ENCODE assay signal across 18 cellular contexts in the genomic region with DNA sequence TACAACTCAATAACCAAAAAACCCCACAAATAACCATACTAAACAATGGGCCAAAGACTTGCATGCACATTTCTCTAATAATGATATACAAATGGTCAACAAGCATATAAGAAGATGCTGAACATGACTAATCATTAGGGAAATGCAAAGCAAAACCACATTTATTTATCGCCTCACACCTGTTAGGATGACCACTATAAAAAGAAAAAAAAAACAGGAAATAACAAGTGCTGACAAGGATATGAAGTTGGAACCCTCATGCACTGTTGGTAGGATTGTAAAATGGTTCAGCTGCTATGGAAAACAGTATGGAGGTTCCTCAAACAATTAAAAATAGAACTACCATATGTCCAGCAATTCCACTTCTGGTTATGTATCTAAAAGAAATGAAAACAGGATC.
"Had no signal": no experiment of that assay in that cellular context is flagged by ENCODE, and none has a peak within 500 bp of the region (broad histone marks: within the 10 kb centered on the region; RNA-seq: fewer than 3 reads in every experiment).

No MANE protein-coding gene starts in this region.

- H3K27ac ChIP-seq: coronary artery, left lung, right atrium auricular region, skin epidermis, tibial nerve, vagina, WERI-Rb-1 had no signal

- DNase-seq: activated CD4-positive, alpha-beta T cell treated with anti-CD3 and anti-CD28 coated beads, Interleukin-2, amount 50 U/mL, for 48 hours; activated CD8-positive, alpha-beta memory T cell treated with anti-CD3 and anti-CD28 coated beads, Interleukin-2, amount 10 ng/mL, durations not matched to agents 7 days and 5 days; activated effector memory CD4-positive, alpha-beta T cell treated with anti-CD3 and anti-CD28 coated beads, Interleukin-2, amount 50 U/mL, for 16 hours; activated T-cell treated with anti-CD3 and anti-CD28 coated beads, Interleukin-2, amount 50 U/mL, for 4 hours; central memory CD4-positive, alpha-beta T cell; effector CD4-positive, alpha-beta T cell; foreskin fibroblast; hippocampal formation; left lung; occipital lobe; stimulated activated CD4-positive, alpha-beta T cell treated with anti-CD3 and anti-CD28 coated beads, Interleukin-4, amount 100 ng/mL, for 1 hour; stimulated activated naive CD4-positive, alpha-beta T cell; WERI-Rb-1 had no signal

- H3K36me3 ChIP-seq: left lung, right atrium auricular region, vagina, WERI-Rb-1 had no signal

- H3K27me3 ChIP-seq: left lung, right atrium auricular region, tibial nerve, vagina had no signal

- H3K4me3 ChIP-seq: coronary artery, left lung, right atrium auricular region, skin epidermis, tibial nerve, vagina had no signal
